Comparison of ENCODE assay signal across 20 cellular contexts in the genomic region with DNA sequence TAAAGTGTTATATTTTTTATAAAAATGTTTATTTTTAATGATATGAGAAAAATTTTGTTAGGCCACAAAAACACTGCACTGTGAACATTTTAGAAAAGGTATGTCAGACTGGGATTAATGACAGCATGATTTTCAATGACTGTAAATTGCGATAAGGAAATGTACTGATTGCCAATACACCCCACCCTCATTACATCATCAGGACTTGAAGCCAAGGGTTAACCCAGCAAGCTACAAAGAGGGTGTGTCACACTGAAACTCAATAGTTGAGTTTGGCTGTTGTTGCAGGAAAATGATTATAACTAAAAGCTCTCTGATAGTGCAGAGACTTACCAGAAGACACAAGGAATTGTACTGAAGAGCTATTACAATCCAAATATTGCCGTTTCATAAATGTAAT.
A peak's percentile ranks its signal among the peaks of the same experiment; 100 is the strongest.
DNase-seq lines count a peak whose midpoint lies in the region; ATAC-seq and TF ChIP-seq lines count a peak whose summit lies in the region.
"Had no signal": no experiment of that assay in that cellular context is flagged by ENCODE, and none has a peak within 500 bp of the region (broad histone marks: within the 10 kb centered on the region; RNA-seq: fewer than 3 reads in every experiment).

No MANE protein-coding gene starts in this region.

- peaks cover 0 to 12% (median 0%) of the 10 kb centered on the region in 4 donors for H3K4me1 ChIP-seq in Peyer's patch

- H3K36me3 Mint-ChIP-seq in Calu3 (ENCODE audit: insufficient read depth, unreplicated experiment), result peaks cover 42% of the 10 kb centered on the region
- H3K36me3 Mint-ChIP-seq: activated naive CD4-positive, alpha-beta T cell treated with anti-CD3 and anti-CD28 coated beads, Interleukin-2, amount 50 U/mL, for 72 hours had no signal

- no peaks in the 10 kb centered on the region for H3K36me3 ChIP-seq in Peyer's patch
- H3K36me3 ChIP-seq: sigmoid colon, suprapubic skin had no signal

- CTCF ChIA-PET in Calu3 (lab: Charles Lee), result interaction anchor here (0.6 to 1.1 kb wide), 3 partner anchors 25 to 227 kb away, joined by 3 read pairs; no protein-coding TSS in a partner anchor

- intact Hi-C loops in Calu3 (cut with micrococcal nuclease; ENCODE audit: unreplicated experiment), result no loop called here

- H3K9me3 Mint-ChIP-seq in Calu3 (ENCODE audit: low read depth, unreplicated experiment), result no peaks in the 10 kb centered on the region
- H3K9me3 Mint-ChIP-seq: activated naive CD4-positive, alpha-beta T cell treated with anti-CD3 and anti-CD28 coated beads, Interleukin-2, amount 50 U/mL, for 72 hours; activated T-cell treated with anti-CD3 and anti-CD28 coated beads, Interleukin-2, amount 50 U/mL, for 24 hours; T-helper 2 cell treated with Interferon-gamma antibody and Interleukin-4, amounts not matched to agents 5 μg/mL and 100 μg/mL, for 36 hours had no signal

- H3K4me3 Mint-ChIP-seq in Calu3 (ENCODE audit: low read depth, unreplicated experiment), result peak overlapping the region; percentile 29
- H3K4me3 Mint-ChIP-seq: activated T-cell treated with anti-CD3 and anti-CD28 coated beads, Interleukin-2, amount 50 U/mL, for 24 hours; T-helper 2 cell treated with Interferon-gamma antibody and Interleukin-4, amounts not matched to agents 5 μg/mL and 100 μg/mL, for 36 hours had no signal

- no peak for TF ChIP-seq POLR2A in Peyer's patch (IDR thresholded peaks at IDR 0.05)
- no peak for TF ChIP-seq POLR2A in erythroblast (IDR thresholded peaks at IDR 0.05; ENCODE audit: low read length)

- peak overlapping the region; percentile 85 for H3K27ac Mint-ChIP-seq in Calu3 (ENCODE audit: unreplicated experiment)
- H3K27ac Mint-ChIP-seq: activated naive CD4-positive, alpha-beta T cell treated with anti-CD3 and anti-CD28 coated beads, Interleukin-2, amount 50 U/mL, for 72 hours; activated T-cell treated with anti-CD3 and anti-CD28 coated beads, Interleukin-2, amount 50 U/mL, for 24 hours; T-helper 2 cell treated with Interferon-gamma antibody and Interleukin-4, amounts not matched to agents 5 μg/mL and 100 μg/mL, for 36 hours had no signal

- ATAC-seq in GM18517 (IDR thresholded peaks at IDR 0.05; ENCODE audit: unreplicated experiment), result no peak
- ATAC-seq: activated naive CD4-positive, alpha-beta T cell treated with anti-CD3 and anti-CD28 coated beads, Interleukin-2, amount 50 U/mL, for 72 hours had no signal

- H3K4me1 Mint-ChIP-seq in Calu3 (ENCODE audit: low read depth, unreplicated experiment), result peaks cover 42% of the 10 kb centered on the region

- peak overlapping the region in 3 of 4 donors; percentile 64 to 90 (median 75) for H3K27ac ChIP-seq in Peyer's patch
- H3K27ac ChIP-seq: sigmoid colon, suprapubic skin had no signal

- no peaks in the 10 kb centered on the region for H3K27me3 ChIP-seq in Peyer's patch
- H3K27me3 ChIP-seq: sigmoid colon, suprapubic skin had no signal

- no peak overlapping the region for H3K4me3 ChIP-seq in Peyer's patch
- H3K4me3 ChIP-seq: sigmoid colon, suprapubic skin had no signal

- H3K9me3 ChIP-seq in Peyer's patch, result no peaks in the 10 kb centered on the region
- H3K9me3 ChIP-seq: sigmoid colon, suprapubic skin had no signal

- TSS peak; percentile 38 for BruUV-seq in Calu3 (replicated peaks; lab: Mats Ljungman, UMichigan)

- DNase-seq in Calu3 (peak; percentile 54), Peyer's patch (peak in 1 of 3 donors; percentile 57), erythroblast (lab: John Stamatoyannopoulos, UW) (peak; percentile 32 to 55), mucosa of gallbladder (ENCODE audit: low spot score) (peak; percentile 61), iPS-NIHi7 (ENCODE audit: extremely low spot score) (no peak), HK-2 (ENCODE audit: unreplicated experiment) (no peak)
- DNase-seq in activated effector memory CD4-positive, alpha-beta T cell treated with Interleukin-2 at 50 U/mL for 16 hours, result no peak
- DNase-seq: activated T-cell treated with anti-CD3 and anti-CD28 coated beads, Interleukin-2, amount 50 U/mL, for 24 hours; COR-L47; head of caudate nucleus; Kasumi-1; kidney; midbrain; NCI-H1417 treated with DMSO at 0.1 percent for 48 hours; sigmoid colon; stimulated activated CD4-positive, alpha-beta T cell treated with anti-CD3 and anti-CD28 coated beads, Interleukin-2, amount 100 ng/mL, for 48 hours had no signal

- no peaks in the 10 kb centered on the region for H3K27me3 Mint-ChIP-seq in Calu3 (ENCODE audit: unreplicated experiment)

- TF ChIP-seq CTCF in Calu3 (IDR thresholded peaks at IDR 0.05; ENCODE audit: unreplicated experiment) (no peak), Peyer's patch (IDR thresholded peaks at IDR 0.05) (no peak)

Comparison
In these comparisons a context has a peak if more than half of its experiments do, and no peak if none do; other contexts are left out.
1. DNase-seq: peak in Calu3 (single experiment), erythroblast (2 of 2) and mucosa of gallbladder (single experiment); none in iPS-NIHi7 (single experiment), activated effector memory CD4-positive, alpha-beta T cell treated with Interleukin-2 at 50 U/mL for 16 hours (single experiment) and HK-2 (single experiment).